ENCODE assay signal across 25 cellular contexts in genomic region chr1:246576709-246577032, GRCh38. TPM values are rescaled to one million over a fixed set of nuclear protein-coding genes. Genes with fewer than 3 reads are reported as not detected.
DNase-seq lines count a peak whose midpoint lies in the region; ATAC-seq, FAIRE-seq and TF ChIP-seq lines count a peak whose summit lies in the region.
"Had no signal": no experiment of that assay in that cellular context is flagged by ENCODE, and none has a peak within 500 bp of the region (broad histone marks: within the 10 kb centered on the region; RNA-seq: fewer than 3 reads in every experiment).

No MANE protein-coding gene starts in this region.

- no peaks in the 10 kb centered on the region; the same call in 1 of the 2 replicates for H4K20me1 ChIP-seq in Karpas-422 (ENCODE audit: insufficient read depth, low read depth, low read length)
- H4K20me1 ChIP-seq in GM12878 (ENCODE audit: control insufficient read depth, insufficient read depth): no peaks in the 10 kb centered on the region

- TF ChIP-seq POLR2A in GM12878 (IDR thresholded peaks at IDR 0.05; ENCODE audit: low read depth, low read length): no peak

- SMC1A ChIA-PET in GM12878 (lab: Charles Lee; ENCODE audit: uncharacterized antibody, unreplicated experiment): interaction anchor here (0.6 kb wide), 1 partner anchor 87 kb away, joined by 3 read pairs; no protein-coding TSS in a partner anchor

- 87% methylated on average over 3 of the region's 3 CpGs for WGBS in GM12878 (ENCODE audit: insufficient coverage, insufficient replicate concordance, low lambda C conversion rate, missing lambda C conversion rate)

- H3K36me3 ChIP-seq in Karpas-422 (ENCODE audit: insufficient read depth, low read length) (no peaks in the 10 kb centered on the region; the same call in 1 of the 2 replicates), GM12878 (ENCODE audit: control insufficient read depth in 2 of 2, insufficient read depth in 2 of 2, low read length in 1 of 2) (no peaks in the 10 kb centered on the region; a peak in 1 of 4 replicates)
- H3K36me3 ChIP-seq: thoracic aorta, vagina had no signal

- H3K79me2 ChIP-seq in Karpas-422 (ENCODE audit: low read length) (peaks cover 97% of the 10 kb centered on the region), GM12878 (ENCODE audit: control insufficient read depth, insufficient read depth, low read length) (peaks cover 67% of the 10 kb centered on the region)

- intact Hi-C loops in GM12878 (cut with micrococcal nuclease; ENCODE audit: unreplicated experiment): no loop called here

- ATAC-seq in stimulated activated naive CD8-positive, alpha-beta T cell treated with anti-CD3 and anti-CD28 coated beads, Interleukin-15, amount 100 ng/mL, for 72 hours: no peak
- no peak for ATAC-seq in stimulated activated naive CD8-positive, alpha-beta T cell treated with anti-CD3 and anti-CD28 coated beads, Interleukin-15, Interleukin-2, amounts not matched to agents 100 U/mL and 50 U/mL, for 24 hours
- no peak for ATAC-seq in GM12878
- ATAC-seq in activated CD4-positive, CD25-positive, alpha-beta regulatory T cell treated with anti-CD3 and anti-CD28 coated beads, Interleukin-2, amount 50 U/mL, for 24 hours: no peak
- ATAC-seq: GM23338; SK-N-SH treated with all-trans-retinoic acid at 6 μM for 48 hours; stimulated activated naive B cell treated with anti-CD40 and anti-IgM and Interleukin-4, amounts not matched to agents 10 μg/mL and 1 μg/mL and 100 μg/mL, for 72 hours had no signal

- H3K9ac ChIP-seq in Karpas-422 (ENCODE audit: low read length) (peak overlapping the region; percentile 10; the same call in 1 of the 2 replicates), GM12878 (ENCODE audit: control insufficient read depth, insufficient read depth, low read length) (no peak overlapping the region)

- TF ChIP-seq EP300 in GM12878 (IDR thresholded peaks at IDR 0.05; ENCODE audit: borderline replicate concordance in 1 of 2, control insufficient read depth in 1 of 2, low read depth in 2 of 2, low read length in 2 of 2): no peak

- CTCF ChIA-PET in GM12878 (lab: Yijun Ruan, JAX): interaction anchor here (1.1 kb wide), 1 partner anchor 15 kb away, joined by 5 read pairs; no protein-coding TSS in a partner anchor

- H3K9me3 Mint-ChIP-seq in stimulated activated naive CD8-positive, alpha-beta T cell treated with anti-CD3 and anti-CD28 coated beads, Interleukin-15, amount 100 ng/mL, for 72 hours: no peaks in the 10 kb centered on the region
- H3K9me3 Mint-ChIP-seq: GM23338; naive B cell; stimulated activated naive B cell treated with anti-CD40 and anti-IgM and Interleukin-4, amounts not matched to agents 10 μg/mL and 1 μg/mL and 100 μg/mL, for 72 hours; T-helper 2 cell treated with Interferon-gamma antibody and Interleukin-4, amounts not matched to agents 5 μg/mL and 100 μg/mL, for 36 hours had no signal

- RAD21 ChIA-PET in GM12878 (lab: Charles Lee; ENCODE audit: unreplicated experiment): no interaction called here

- TF ChIP-seq RAD21 in GM12878 (IDR thresholded peaks at IDR 0.05; ENCODE audit: insufficient read depth, low read depth, low read length): no peak

- in situ Hi-C loops in GM12878 (cut with MboI): no loop called here

- BruUV-seq in GM12878 (replicated peaks; lab: Mats Ljungman, UMichigan): no TSS peak

- POLR2A ChIA-PET in GM12878 (lab: Charles Lee): no interaction called here

- peak overlapping the region; percentile 62 to 72 for H3K4me3 Mint-ChIP-seq in stimulated activated naive CD8-positive, alpha-beta T cell treated with anti-CD3 and anti-CD28 coated beads, Interleukin-15, amount 100 ng/mL, for 72 hours
- H3K4me3 Mint-ChIP-seq: GM23338 had no signal

- H2AFZ ChIP-seq in Karpas-422 (ENCODE audit: low read length): no peak overlapping the region
- H2AFZ ChIP-seq in GM12878 (ENCODE audit: control insufficient read depth, low read depth, low read length): no peak overlapping the region
- H2AFZ ChIP-seq: GM23338 had no signal

- FAIRE-seq in GM12878 (lab: Jason Lieb, UNC): no peak
- FAIRE-seq: small intestine had no signal

- H3K27me3 Mint-ChIP-seq in stimulated activated naive CD8-positive, alpha-beta T cell treated with anti-CD3 and anti-CD28 coated beads, Interleukin-15, amount 100 ng/mL, for 72 hours: no peaks in the 10 kb centered on the region
- H3K27me3 Mint-ChIP-seq: naive B cell; stimulated activated naive B cell treated with anti-CD40 and anti-IgM and Interleukin-4, amounts not matched to agents 10 μg/mL and 1 μg/mL and 100 μg/mL, for 72 hours had no signal

- peak overlapping the region in 1 of 2 donors; percentile 33 for H3K27ac Mint-ChIP-seq in stimulated activated naive CD8-positive, alpha-beta T cell treated with anti-CD3 and anti-CD28 coated beads, Interleukin-15, amount 100 ng/mL, for 72 hours
- H3K27ac Mint-ChIP-seq: GM23338 had no signal

- H3K4me1 Mint-ChIP-seq in stimulated activated naive CD8-positive, alpha-beta T cell treated with anti-CD3 and anti-CD28 coated beads, Interleukin-15, amount 100 ng/mL, for 72 hours: peaks cover 64% of the 10 kb centered on the region
- H3K4me1 Mint-ChIP-seq: GM23338 had no signal

- peak overlapping the region; percentile 17; the same call in 1 of the 2 replicates for H3K4me3 ChIP-seq in Karpas-422 (ENCODE audit: low read length)
- H3K4me3 ChIP-seq in GM12878: no peak overlapping the region
- H3K4me3 ChIP-seq: GM23338, thoracic aorta, vagina had no signal

- H3K4me1 ChIP-seq in Karpas-422 (ENCODE audit: low read length) (peaks cover 72% of the 10 kb centered on the region), GM12878 (ENCODE audit: control insufficient read depth, insufficient read depth, low read length) (peaks cover 31% of the 10 kb centered on the region)

- H3K27ac ChIP-seq in Karpas-422 (ENCODE audit: low read length) (peak overlapping the region; percentile 95), GM12878 (ENCODE audit: control insufficient read depth, insufficient read depth) (peak overlapping the region; percentile 65)
- H3K27ac ChIP-seq: epithelial cell of prostate, thoracic aorta, vagina had no signal

- no peak for TF ChIP-seq CTCF in GM12878 (IDR thresholded peaks at IDR 0.05 in 2 of 3, conservative IDR thresholded peaks at IDR 0.05 in 1 of 3; ENCODE audit: control insufficient read depth in 2 of 3, extremely low read depth in 1 of 3, insufficient read depth in 1 of 3, low read depth in 3 of 3, low read length in 3 of 3)

- no peak for DNase-seq in stimulated activated naive CD8-positive, alpha-beta T cell treated with anti-CD3 and anti-CD28 coated beads, Interleukin-15, amount 100 ng/mL, for 72 hours
- DNase-seq in stimulated activated naive CD8-positive, alpha-beta T cell treated with anti-CD3 and anti-CD28 coated beads, Interleukin-15, Interleukin-2, amounts not matched to agents 100 U/mL and 50 U/mL, for 24 hours: no peak
- DNase-seq in Karpas-422 (no peak), GM12878 (ENCODE audit: low read depth, low spot score) (no peak), DMS 273 treated with DMSO at 0.1 percent for 48 hours (lab: John Stamatoyannopoulos, UW) (no peak), RPMI8226 (no peak), NOMO-1 treated with DMSO at 0.1 percent for 48 hours (lab: John Stamatoyannopoulos, UW; ENCODE audit: unreplicated experiment) (no peak)
- DNase-seq: activated CD4-positive, alpha-beta T cell treated with anti-CD3 and anti-CD28 coated beads, Interleukin-2, amount 50 U/mL, for 1 hour; activated CD8-positive, alpha-beta memory T cell treated with anti-CD3 and anti-CD28 coated beads, Interleukin-2, amount 50 U/mL, for 48 hours; activated gamma-delta T cell; DMS79; KBM-7; MV-4-11; naive B cell; NCI-H146; NCI-H510A treated with DMSO at 0.1 percent for 48 hours; small intestine; stimulated activated naive B cell treated with anti-CD40 and anti-IgM and Interleukin-4, amounts not matched to agents 10 μg/mL and 1 μg/mL and 100 μg/mL, for 72 hours had no signal

- peak overlapping the region; percentile 95 for H3K4me2 ChIP-seq in Karpas-422 (ENCODE audit: low read depth, low read length, poor library complexity, severe bottlenecking)
- H3K4me2 ChIP-seq in GM12878 (ENCODE audit: control insufficient read depth, insufficient read depth): peak overlapping the region; percentile 83; the same call in 1 of the 2 replicates
- H3K4me2 ChIP-seq: GM23338 had no signal

- H3K27me3 ChIP-seq in Karpas-422 (ENCODE audit: low read length): no peaks in the 10 kb centered on the region
- H3K27me3 ChIP-seq in GM12878 (replicated peaks in 1 of 2; ENCODE audit: control insufficient read depth in 2 of 2, insufficient read depth in 2 of 2, low read length in 1 of 2): no peaks in the 10 kb centered on the region
- H3K27me3 ChIP-seq: vagina had no signal

- no peaks in the 10 kb centered on the region for H3K9me2 ChIP-seq in Karpas-422 (replicated peaks; ENCODE audit: insufficient read depth, low read length)

- no peaks in the 10 kb centered on the region for H3K9me3 ChIP-seq in Karpas-422 (ENCODE audit: low read length)
- peaks cover 3% of the 10 kb centered on the region; the same call in 1 of the 3 replicates for H3K9me3 ChIP-seq in GM12878 (replicated peaks; ENCODE audit: control insufficient read depth, insufficient read depth, low read length)
- H3K9me3 ChIP-seq: thoracic aorta, vagina had no signal

RNA-seq across cellular contexts. Expression of gene CNST, which starts 10.4 kb away (rescaled TPM):
- 25.3 and 29.7 TPM in 2 replicates for total RNA-seq in Karpas-422 (2014; rRNA removed; shearing (Covaris generic); ENCODE audit: low replicate concordance)
- total RNA-seq in GM12878 (2013; cell fraction: nucleolus; rRNA removed): 56.0 and 62.4 TPM in 2 replicates
- total RNA-seq in GM12878 (2014; rRNA removed) (10.6 and 12.0 TPM in 2 replicates), GM12878 (2014; rRNA removed; fragmentation: Illumina TruSeq; extraction: Trizol) (13.2 and 13.4 TPM in 2 replicates), GM12878 (2021) (15.6 and 18.8 TPM in 2 replicates)
- polyA plus RNA-seq in GM12878 (2011; ENCODE audit: low read depth): 4.4 TPM
- polyA plus RNA-seq in GM12878 (2011; rRNA removed) (12.5 and 15.4 TPM in 2 replicates), GM12878 (2014; fragmentation: Illumina TruSeq; extraction: Trizol) (12.1 and 15.8 TPM in 2 replicates), GM12878 (2014; fragmentation: Nextera tagmentation; extraction: Ambion mirVana) (1 to 10 TPM; 4.8 to 4.9 TPM), GM12878 (2014; rRNA removed) (8.9 and 9.4 TPM in 2 replicates), GM12878 (2016; fragmentation: Nextera tagmentation; extraction: Ambion mirVana) (10 to 100 TPM; 14.9 to 16.2 TPM)
- polyA plus RNA-seq in GM12878 (2011; cell fraction: cytosol; rRNA removed): 6.3 and 7.4 TPM in 2 replicates
- polyA plus RNA-seq in GM12878 (2011; cell fraction: nucleus; rRNA removed): 9.5 and 10.1 TPM in 2 replicates
- polyA plus RNA-seq in GM12878 (2012): 7.1 and 9.0 TPM in 2 replicates
- polyA minus RNA-seq in GM12878 (2011; rRNA and poly(A)+ RNA removed): 18.1 and 43.2 TPM in 2 replicates
- polyA minus RNA-seq in GM12878 (2011; cell fraction: cytosol; rRNA and poly(A)+ RNA removed): 6.5 and 9.2 TPM in 2 replicates
- polyA minus RNA-seq in GM12878 (2011; cell fraction: nucleus; rRNA and poly(A)+ RNA removed): 15.2 and 21.5 TPM in 2 replicates

RNA-seq across cellular contexts. Expression of gene TFB2M, which starts 10.6 kb away (rescaled TPM):
- 20.5 and 27.7 TPM in 2 replicates for total RNA-seq in Karpas-422 (2014; rRNA removed; shearing (Covaris generic); ENCODE audit: low replicate concordance)
- total RNA-seq in GM12878 (2013; cell fraction: nucleolus; rRNA removed): 13.2 and 16.6 TPM in 2 replicates
- total RNA-seq in GM12878 (2014; rRNA removed) (25.8 and 26.6 TPM in 2 replicates), GM12878 (2014; rRNA removed; fragmentation: Illumina TruSeq; extraction: Trizol) (23.0 and 26.8 TPM in 2 replicates), GM12878 (2021) (23.3 and 25.2 TPM in 2 replicates)
- polyA plus RNA-seq in GM12878 (2011; ENCODE audit: low read depth): 11.9 TPM
- polyA plus RNA-seq in GM12878 (2011; rRNA removed) (36.8 and 53.4 TPM in 2 replicates), GM12878 (2014; fragmentation: Illumina TruSeq; extraction: Trizol) (26.4 and 30.2 TPM in 2 replicates), GM12878 (2014; fragmentation: Nextera tagmentation; extraction: Ambion mirVana) (10 to 100 TPM; 47.2 to 66.0 TPM), GM12878 (2014; rRNA removed) (28.1 and 35.3 TPM in 2 replicates), GM12878 (2016; fragmentation: Nextera tagmentation; extraction: Ambion mirVana) (10 to 100 TPM; 52.2 to 52.5 TPM)
- polyA plus RNA-seq in GM12878 (2011; cell fraction: cytosol; rRNA removed): 13.9 and 15.7 TPM in 2 replicates
- polyA plus RNA-seq in GM12878 (2011; cell fraction: nucleus; rRNA removed): 13.6 and 17.9 TPM in 2 replicates
- 16.4 and 21.3 TPM in 2 replicates for polyA plus RNA-seq in GM12878 (2012)
- polyA minus RNA-seq in GM12878 (2011; rRNA and poly(A)+ RNA removed): 6.0 and 7.9 TPM in 2 replicates
- 4.1 and 4.5 TPM in 2 replicates for polyA minus RNA-seq in GM12878 (2011; cell fraction: cytosol; rRNA and poly(A)+ RNA removed)
- polyA minus RNA-seq in GM12878 (2011; cell fraction: nucleus; rRNA and poly(A)+ RNA removed): 9.2 and 11.4 TPM in 2 replicates
